In the genomic region with DNA sequence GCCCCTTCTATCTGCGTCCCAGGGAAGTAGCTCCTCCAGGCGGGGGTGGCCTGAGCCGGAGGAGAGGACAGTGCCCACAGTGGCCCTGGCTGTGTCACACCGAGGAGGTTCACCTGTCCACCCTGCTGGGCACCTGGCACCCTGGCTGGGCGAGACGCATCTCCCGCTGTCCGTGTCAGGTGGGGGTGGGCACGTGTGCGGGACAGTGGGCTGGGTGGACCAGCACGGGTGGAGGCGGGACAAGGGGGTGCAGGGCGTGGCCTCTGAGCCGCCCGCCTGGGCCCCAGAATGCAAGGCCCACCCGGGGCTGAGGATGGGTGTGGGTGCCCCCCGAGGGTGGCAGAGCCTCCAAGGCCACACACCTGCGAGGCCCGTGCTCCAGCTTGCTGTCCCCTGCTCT, we compare ENCODE assay signal across 12 cellular contexts. TPM values are rescaled to one million over a fixed set of nuclear protein-coding genes. Genes with fewer than 3 reads are reported as not detected.
A peak's percentile ranks its signal among the peaks of the same experiment; 100 is the strongest.
DNase-seq lines count a peak whose midpoint lies in the region; ATAC-seq, FAIRE-seq and TF ChIP-seq lines count a peak whose summit lies in the region.
"Had no signal": no experiment of that assay in that cellular context is flagged by ENCODE, and none has a peak within 500 bp of the region (broad histone marks: within the 10 kb centered on the region; RNA-seq: fewer than 3 reads in every experiment).

No MANE protein-coding gene starts in this region.

- no peaks in the 10 kb centered on the region for H3K9me1 ChIP-seq in keratinocyte (ENCODE audit: control insufficient read depth, extremely low read depth, insufficient read depth, low read length)

- H3K4me2 ChIP-seq in PC-3 (ENCODE audit: low read length) (peak overlapping the region; percentile 56; the same call in 1 of the 2 replicates), keratinocyte (ENCODE audit: control insufficient read depth, extremely low read depth, insufficient read depth, low read depth, low read length) (peak overlapping the region; percentile 22)

- CTCF ChIA-PET in PC-3 (lab: Charles Lee) = interaction anchor here (0.6 to 0.7 kb wide), 4 partner anchors 58 to 488 kb away, joined by 8 to 18 read pairs (median 10); no protein-coding TSS in a partner anchor

- no peak overlapping the region for H3K9ac ChIP-seq in PC-3 (ENCODE audit: low read length)
- no peak overlapping the region for H3K9ac ChIP-seq in keratinocyte (ENCODE audit: control insufficient read depth, extremely low read depth, insufficient read depth, low read length)

- intact Hi-C loops in PC-3 (cut with micrococcal nuclease) = no loop called here
- intact Hi-C loops in stomach (cut with DNase I; ENCODE audit: low total_unique reads) = no loop called here

- H3K27me3 ChIP-seq in PC-3 (ENCODE audit: low read length) = no peaks in the 10 kb centered on the region
- H3K27me3 ChIP-seq in keratinocyte (ENCODE audit: control insufficient read depth, extremely low read depth, insufficient read depth, low read length) = peaks cover 39% of the 10 kb centered on the region
- H3K27me3 ChIP-seq in stomach = peaks cover 0 to 34% (median 4%) of the 10 kb centered on the region in 3 donors
- H3K27me3 ChIP-seq: ovary had no signal

- 11 to 42% (median 19%) methylated on average over 13 to 19 of the region's 19 CpGs; no CpG with 5 or more reads in 1 of the 5 donors for WGBS in stomach, 5 donors

- no peaks in the 10 kb centered on the region for H3K9me2 ChIP-seq in PC-3 (replicated peaks; ENCODE audit: low read length)

- H3K79me2 ChIP-seq in PC-3 (ENCODE audit: low read length) (peaks cover 9% of the 10 kb centered on the region; the same call in 1 of the 2 replicates), keratinocyte (ENCODE audit: control insufficient read depth, insufficient read depth, low read length) (no peaks in the 10 kb centered on the region)

- dilution Hi-C loops in keratinocyte (cut with MboI; ENCODE audit: extremely low pct_ligation_motif_present, low sequenced_read_pairs) = no loop called here

- no peak for FAIRE-seq in keratinocyte (lab: Jason Lieb, UNC)

- no peaks in the 10 kb centered on the region for H3K9me3 Mint-ChIP-seq in immature natural killer cell

- no peak overlapping the region for H3K27ac Mint-ChIP-seq in immature natural killer cell

- no peaks in the 10 kb centered on the region for H3K36me3 Mint-ChIP-seq in immature natural killer cell

- H3K4me1 ChIP-seq in PC-3 (ENCODE audit: insufficient read depth, low read length) (peaks cover 12% of the 10 kb centered on the region), keratinocyte (ENCODE audit: control insufficient read depth, extremely low read depth, insufficient read depth, low read length) (peaks cover 16% of the 10 kb centered on the region), stomach (peaks cover 59 to 68% (median 64%) of the 10 kb centered on the region in 4 donors)

- H3K27ac ChIP-seq in PC-3 (ENCODE audit: low read length) (no peak overlapping the region), keratinocyte (ENCODE audit: control insufficient read depth, insufficient read depth, low read length) (no peak overlapping the region), stomach (peak overlapping the region; percentile 85 to 91 (median 88))
- H3K27ac ChIP-seq: ovary had no signal

- H3K27me3 Mint-ChIP-seq in immature natural killer cell (ENCODE audit: low read depth in 3 of 3) = peaks cover 4 to 12% (median 10%) of the 10 kb centered on the region in 3 donors

- H3K9me3 ChIP-seq in PC-3 (ENCODE audit: low read length) (no peaks in the 10 kb centered on the region), keratinocyte (ENCODE audit: control insufficient read depth, low read depth, low read length) (peaks cover 8% of the 10 kb centered on the region), stomach (no peaks in the 10 kb centered on the region)
- H3K9me3 ChIP-seq: ovary, upper lobe of right lung had no signal

- H2AFZ ChIP-seq in PC-3 (ENCODE audit: low read length) (0 out of 2 replicates have a peak overlapping the region, but pooled peaks have one; percentile 18), keratinocyte (ENCODE audit: control insufficient read depth, low read length) (no peak overlapping the region)

- no peak overlapping the region for H3K4me3 Mint-ChIP-seq in immature natural killer cell

- BruUV-seq in PC-3 (replicated peaks; lab: Mats Ljungman, UMichigan) = no TSS peak

- DNase-seq in CD1c-positive myeloid dendritic cell (ENCODE audit: extremely low spot score) (peak; percentile 20), PC-3 (no peak), keratinocyte (ENCODE audit: low read depth, low spot score) (no peak), stomach (no peak), Ammon's horn (ENCODE audit: low spot score) (no peak), immature natural killer cell (no peak)
- DNase-seq: activated CD4-positive, alpha-beta T cell treated with anti-CD3 and anti-CD28 coated beads, Interleukin-2, amount 50 U/mL, for 4 hours; GOT3; Karpas-422 had no signal

- peaks cover 0 to 2% of the 10 kb centered on the region in 2 donors for H3K4me1 Mint-ChIP-seq in immature natural killer cell

- TF ChIP-seq CTCF in PC-3 (conservative IDR thresholded peaks at IDR 0.05; ENCODE audit: low read depth, low read length) (no peak), keratinocyte (optimal IDR thresholded peaks at IDR 0.05 in 1 of 3, IDR thresholded peaks at IDR 0.05 in 1 of 3, conservative IDR thresholded peaks at IDR 0.05 in 1 of 3; ENCODE audit: extremely low read depth in 1 of 3, insufficient read depth in 2 of 3, low read length in 3 of 3) (no peak), stomach (IDR thresholded peaks at IDR 0.05) (no peak)

- no peak overlapping the region for H3K4me3 ChIP-seq in PC-3 (ENCODE audit: low read length)
- no peak overlapping the region for H3K4me3 ChIP-seq in keratinocyte (ENCODE audit: control insufficient read depth in 2 of 3, extremely low read depth in 1 of 3, insufficient read depth in 2 of 3, low read depth in 1 of 3, low read length in 3 of 3)
- H3K4me3 ChIP-seq in stomach = peak overlapping the region in 1 of 4 donors; percentile 34
- H3K4me3 ChIP-seq: upper lobe of right lung had no signal

- no peak; the same call in 1 of the 2 replicates for ATAC-seq in PC-3
- ATAC-seq in HG03097 (IDR thresholded peaks at IDR 0.05; ENCODE audit: low FRiP score, unreplicated experiment) = no peak

- TF ChIP-seq POLR2A in stomach (IDR thresholded peaks at IDR 0.05) = no peak

- no peaks in the 10 kb centered on the region for H4K20me1 ChIP-seq in PC-3 (ENCODE audit: low read length)
- H4K20me1 ChIP-seq in keratinocyte (ENCODE audit: control insufficient read depth, extremely low read depth, insufficient read depth, low read length) = peaks cover 8% of the 10 kb centered on the region

- POLR2A ChIA-PET in PC-3 (lab: Charles Lee; ENCODE audit: unreplicated experiment) = no interaction called here

- H3F3A ChIP-seq in PC-3 (ENCODE audit: low read length, unreplicated experiment) = no peaks in the 10 kb centered on the region

- TF ChIP-seq EP300 in stomach (IDR thresholded peaks at IDR 0.05) = no peak

- H3K36me3 ChIP-seq in PC-3 (ENCODE audit: low read depth, low read length) (no peaks in the 10 kb centered on the region), keratinocyte (ENCODE audit: control insufficient read depth in 2 of 2, extremely low read depth in 1 of 2, insufficient read depth in 2 of 2, low read length in 2 of 2) (no peaks in the 10 kb centered on the region), stomach (no peaks in the 10 kb centered on the region)
- H3K36me3 ChIP-seq: ovary, upper lobe of right lung had no signal

RNA-seq across cellular contexts. Expression of gene BAHCC1, which starts 33.7 kb away (rescaled TPM):
- total RNA-seq in PC-3 (2014; rRNA removed) (9.9 and 16.9 TPM in 2 replicates), stomach (10 to 100 TPM in 4 of 5 donors, 1 to 10 TPM in 1; 8.6 to 56.2 (median 15.2) TPM)
- polyA plus RNA-seq in keratinocyte (0.52 to 1.0 TPM (median 0.80 TPM) in 3 replicates), stomach (1 to 10 TPM; 4.9 to 6.6 (median 5.1) TPM), immature natural killer cell (under 1 TPM in 1 of 3 donors, not detected in 2; 0.02 TPM)
- polyA plus RNA-seq in keratinocyte (2011; ENCODE audit: low read depth) = 0.74 TPM
- polyA plus RNA-seq in keratinocyte (2011; cell fraction: cytosol; rRNA removed) = 0.13 and 0.88 TPM in 2 replicates
- polyA plus RNA-seq in keratinocyte (2011; cell fraction: nucleus; rRNA removed) = 3.0 and 5.1 TPM in 2 replicates
- 0.85 and 2.5 TPM in 2 replicates for polyA plus RNA-seq in keratinocyte (2012; ENCODE audit: low replicate concordance)
- 0.99 to 4.3 TPM (median 1.3 TPM) in 3 replicates for polyA minus RNA-seq in keratinocyte
- 0.96 TPM for polyA minus RNA-seq in keratinocyte (2011; cell fraction: cytosol; rRNA and poly(A)+ RNA removed)
- polyA minus RNA-seq in keratinocyte (2011; cell fraction: nucleus; rRNA and poly(A)+ RNA removed) = 4.7 and 6.7 TPM in 2 replicates

Comparison
In these comparisons a context has a peak if more than half of its experiments do, and no peak if none do; other contexts are left out.
1. H3K27ac ChIP-seq: peak in stomach (5 of 5); none in PC-3 (single experiment) and keratinocyte (single experiment).